1 cellular context compared by ENCODE assay signal in genomic region chr6:160520043-160520904, GRCh38.
TF ChIP-seq lines count a peak whose summit lies in the region.

No MANE protein-coding gene starts in this region.

TF ChIP-seq in HepG2, 621 proteins besides CTCF, POLR2A, EP300 and RAD21 (continued from another document and continues in another):
- TF ChIP-seq NAIF1 (CRISPR knock-in tag; IDR thresholded peaks at IDR 0.05; ENCODE audit: borderline replicate concordance): no peak
- 0 out of 2 replicates have a peak, but pooled peaks have one; percentile 39 for TF ChIP-seq RNF2 (conservative IDR thresholded peaks at IDR 0.05; ENCODE audit: low read depth)
- no peak for TF ChIP-seq SRSF9 (IDR thresholded peaks at IDR 0.05; ENCODE audit: borderline replicate concordance, insufficient read depth, low read depth, low read length, poor library complexity, severe bottlenecking)
- 0 out of 2 replicates have a peak, but pooled peaks have one; percentile 10 for TF ChIP-seq ZNF333 (CRISPR knock-in tag; IDR thresholded peaks at IDR 0.05; ENCODE audit: borderline replicate concordance)
- TF ChIP-seq XBP1 (CRISPR knock-in tag; IDR thresholded peaks at IDR 0.05): no peak
- TF ChIP-seq ZNF792 (CRISPR knock-in tag; IDR thresholded peaks at IDR 0.05): no peak
- no peak for TF ChIP-seq KLF11 (CRISPR knock-in tag; IDR thresholded peaks at IDR 0.05)
- TF ChIP-seq ZBTB3 (CRISPR knock-in tag; IDR thresholded peaks at IDR 0.05; ENCODE audit: borderline replicate concordance, low read depth): no peak
- TF ChIP-seq ZKSCAN8 (CRISPR knock-in tag; IDR thresholded peaks at IDR 0.05; ENCODE audit: borderline replicate concordance): no peak
- no peak; the same call in 1 of the 2 replicates for TF ChIP-seq HNF1B (CRISPR knock-in tag; IDR thresholded peaks at IDR 0.05)
- TF ChIP-seq ZNF564 (CRISPR knock-in tag; IDR thresholded peaks at IDR 0.05): no peak
- no peak for TF ChIP-seq HMGA1 (CRISPR knock-in tag; conservative IDR thresholded peaks at IDR 0.05)
- no peak for TF ChIP-seq TAF15 (IDR thresholded peaks at IDR 0.05; ENCODE audit: low read depth, low read length, poor library complexity, severe bottlenecking)
- TF ChIP-seq GLI4 (CRISPR knock-in tag; IDR thresholded peaks at IDR 0.05; ENCODE audit: borderline replicate concordance): no peak
- TF ChIP-seq, protein P1, sequence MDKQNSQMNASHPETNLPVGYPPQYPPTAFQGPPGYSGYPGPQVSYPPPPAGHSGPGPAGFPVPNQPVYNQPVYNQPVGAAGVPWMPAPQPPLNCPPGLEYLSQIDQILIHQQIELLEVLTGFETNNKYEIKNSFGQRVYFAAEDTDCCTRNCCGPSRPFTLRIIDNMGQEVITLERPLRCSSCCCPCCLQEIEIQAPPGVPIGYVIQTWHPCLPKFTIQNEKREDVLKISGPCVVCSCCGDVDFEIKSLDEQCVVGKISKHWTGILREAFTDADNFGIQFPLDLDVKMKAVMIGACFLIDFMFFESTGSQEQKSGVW (CRISPR knock-in tag; IDR thresholded peaks at IDR 0.05; ENCODE audit: borderline replicate concordance): no peak
- TF ChIP-seq ZNF607 (CRISPR knock-in tag; IDR thresholded peaks at IDR 0.05; ENCODE audit: borderline replicate concordance): no peak; the same call in none of the 2 replicates
- TF ChIP-seq IKZF5 (CRISPR knock-in tag; IDR thresholded peaks at IDR 0.05): no peak
- 0 out of 2 replicates have a peak, but pooled peaks have one; percentile 53 for TF ChIP-seq ZBTB7B (CRISPR knock-in tag; IDR thresholded peaks at IDR 0.05)
- TF ChIP-seq ZNF629 (CRISPR knock-in tag; conservative IDR thresholded peaks at IDR 0.05): no peak
- 0 out of 2 replicates have a peak, but pooled peaks have one; percentile 11 for TF ChIP-seq BRD4 (CRISPR knock-in tag; IDR thresholded peaks at IDR 0.05)
- no peak for TF ChIP-seq ATM (IDR thresholded peaks at IDR 0.05; ENCODE audit: borderline replicate concordance)
- TF ChIP-seq HNRNPL (IDR thresholded peaks at IDR 0.05; ENCODE audit: low read depth, low read length): no peak
- TF ChIP-seq, protein P2, sequence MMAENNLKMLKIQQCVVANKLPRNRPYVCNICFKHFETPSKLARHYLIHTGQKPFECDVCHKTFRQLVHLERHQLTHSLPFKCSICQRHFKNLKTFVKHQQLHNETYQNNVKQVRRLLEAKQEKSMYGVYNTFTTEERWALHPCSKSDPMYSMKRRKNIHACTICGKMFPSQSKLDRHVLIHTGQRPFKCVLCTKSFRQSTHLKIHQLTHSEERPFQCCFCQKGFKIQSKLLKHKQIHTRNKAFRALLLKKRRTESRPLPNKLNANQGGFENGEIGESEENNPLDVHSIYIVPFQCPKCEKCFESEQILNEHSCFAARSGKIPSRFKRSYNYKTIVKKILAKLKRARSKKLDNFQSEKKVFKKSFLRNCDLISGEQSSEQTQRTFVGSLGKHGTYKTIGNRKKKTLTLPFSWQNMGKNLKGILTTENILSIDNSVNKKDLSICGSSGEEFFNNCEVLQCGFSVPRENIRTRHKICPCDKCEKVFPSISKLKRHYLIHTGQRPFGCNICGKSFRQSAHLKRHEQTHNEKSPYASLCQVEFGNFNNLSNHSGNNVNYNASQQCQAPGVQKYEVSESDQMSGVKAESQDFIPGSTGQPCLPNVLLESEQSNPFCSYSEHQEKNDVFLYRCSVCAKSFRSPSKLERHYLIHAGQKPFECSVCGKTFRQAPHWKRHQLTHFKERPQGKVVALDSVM (CRISPR knock-in tag; IDR thresholded peaks at IDR 0.05): peak; percentile 36; the same call in 1 of the 2 replicates
- TF ChIP-seq SNAPC2 (CRISPR knock-in tag; IDR thresholded peaks at IDR 0.05): 0 out of 2 replicates have a peak, but pooled peaks have one; percentile 17
- TF ChIP-seq SCMH1 (CRISPR knock-in tag; IDR thresholded peaks at IDR 0.05; ENCODE audit: borderline replicate concordance): no peak
- 0 out of 2 replicates have a peak, but pooled peaks have one; percentile 39 for TF ChIP-seq ZBTB39 (CRISPR knock-in tag; IDR thresholded peaks at IDR 0.05)
- TF ChIP-seq ZNF616 (CRISPR knock-in tag; IDR thresholded peaks at IDR 0.05; ENCODE audit: low read depth): no peak
- no peak for TF ChIP-seq CREBL2 (CRISPR knock-in tag; IDR thresholded peaks at IDR 0.05; ENCODE audit: borderline replicate concordance)
- no peak for TF ChIP-seq TEF (CRISPR knock-in tag; IDR thresholded peaks at IDR 0.05)
- TF ChIP-seq, protein P3, sequence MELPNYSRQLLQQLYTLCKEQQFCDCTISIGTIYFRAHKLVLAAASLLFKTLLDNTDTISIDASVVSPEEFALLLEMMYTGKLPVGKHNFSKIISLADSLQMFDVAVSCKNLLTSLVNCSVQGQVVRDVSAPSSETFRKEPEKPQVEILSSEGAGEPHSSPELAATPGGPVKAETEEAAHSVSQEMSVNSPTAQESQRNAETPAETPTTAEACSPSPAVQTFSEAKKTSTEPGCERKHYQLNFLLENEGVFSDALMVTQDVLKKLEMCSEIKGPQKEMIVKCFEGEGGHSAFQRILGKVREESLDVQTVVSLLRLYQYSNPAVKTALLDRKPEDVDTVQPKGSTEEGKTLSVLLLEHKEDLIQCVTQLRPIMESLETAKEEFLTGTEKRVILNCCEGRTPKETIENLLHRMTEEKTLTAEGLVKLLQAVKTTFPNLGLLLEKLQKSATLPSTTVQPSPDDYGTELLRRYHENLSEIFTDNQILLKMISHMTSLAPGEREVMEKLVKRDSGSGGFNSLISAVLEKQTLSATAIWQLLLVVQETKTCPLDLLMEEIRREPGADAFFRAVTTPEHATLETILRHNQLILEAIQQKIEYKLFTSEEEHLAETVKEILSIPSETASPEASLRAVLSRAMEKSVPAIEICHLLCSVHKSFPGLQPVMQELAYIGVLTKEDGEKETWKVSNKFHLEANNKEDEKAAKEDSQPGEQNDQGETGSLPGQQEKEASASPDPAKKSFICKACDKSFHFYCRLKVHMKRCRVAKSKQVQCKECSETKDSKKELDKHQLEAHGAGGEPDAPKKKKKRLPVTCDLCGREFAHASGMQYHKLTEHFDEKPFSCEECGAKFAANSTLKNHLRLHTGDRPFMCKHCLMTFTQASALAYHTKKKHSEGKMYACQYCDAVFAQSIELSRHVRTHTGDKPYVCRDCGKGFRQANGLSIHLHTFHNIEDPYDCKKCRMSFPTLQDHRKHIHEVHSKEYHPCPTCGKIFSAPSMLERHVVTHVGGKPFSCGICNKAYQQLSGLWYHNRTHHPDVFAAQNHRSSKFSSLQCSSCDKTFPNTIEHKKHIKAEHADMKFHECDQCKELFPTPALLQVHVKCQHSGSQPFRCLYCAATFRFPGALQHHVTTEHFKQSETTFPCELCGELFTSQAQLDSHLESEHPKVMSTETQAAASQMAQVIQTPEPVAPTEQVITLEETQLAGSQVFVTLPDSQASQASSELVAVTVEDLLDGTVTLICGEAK (IDR thresholded peaks at IDR 0.05): no peak
- TF ChIP-seq, protein P3 (CRISPR knock-in tag; IDR thresholded peaks at IDR 0.05): peak; percentile 51; the same call in 1 of the 2 replicates
- no peak for TF ChIP-seq ZSCAN12 (CRISPR knock-in tag; IDR thresholded peaks at IDR 0.05)
- TF ChIP-seq SP5 (CRISPR knock-in tag; IDR thresholded peaks at IDR 0.05; ENCODE audit: borderline replicate concordance, low read depth): no peak
- TF ChIP-seq POLR2AphosphoS2 (IDR thresholded peaks at IDR 0.05; ENCODE audit: low read depth, low read length): no peak
- TF ChIP-seq ZNF362 (CRISPR knock-in tag; IDR thresholded peaks at IDR 0.05; ENCODE audit: borderline replicate concordance): no peak; the same call in 1 of the 2 replicates
- no peak for TF ChIP-seq TCF7 (IDR thresholded peaks at IDR 0.05; ENCODE audit: low read depth)
- no peak for TF ChIP-seq DPF2 (CRISPR knock-in tag; IDR thresholded peaks at IDR 0.05; ENCODE audit: borderline replicate concordance, low read depth)
- no peak for TF ChIP-seq NCOA1 (CRISPR knock-in tag; IDR thresholded peaks at IDR 0.05)
- TF ChIP-seq HDAC2 (CRISPR knock-in tag; IDR thresholded peaks at IDR 0.05): no peak
- TF ChIP-seq ZNF432 (CRISPR knock-in tag; IDR thresholded peaks at IDR 0.05; ENCODE audit: borderline replicate concordance): no peak
- TF ChIP-seq JARID2 (CRISPR knock-in tag; IDR thresholded peaks at IDR 0.05; ENCODE audit: insufficient replicate concordance): no peak
- TF ChIP-seq, protein P4, sequence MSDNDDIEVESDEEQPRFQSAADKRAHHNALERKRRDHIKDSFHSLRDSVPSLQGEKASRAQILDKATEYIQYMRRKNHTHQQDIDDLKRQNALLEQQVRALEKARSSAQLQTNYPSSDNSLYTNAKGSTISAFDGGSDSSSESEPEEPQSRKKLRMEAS (IDR thresholded peaks at IDR 0.05): peak; percentile 74
